ENCODE assay signal across 8 cellular contexts in the genomic region with DNA sequence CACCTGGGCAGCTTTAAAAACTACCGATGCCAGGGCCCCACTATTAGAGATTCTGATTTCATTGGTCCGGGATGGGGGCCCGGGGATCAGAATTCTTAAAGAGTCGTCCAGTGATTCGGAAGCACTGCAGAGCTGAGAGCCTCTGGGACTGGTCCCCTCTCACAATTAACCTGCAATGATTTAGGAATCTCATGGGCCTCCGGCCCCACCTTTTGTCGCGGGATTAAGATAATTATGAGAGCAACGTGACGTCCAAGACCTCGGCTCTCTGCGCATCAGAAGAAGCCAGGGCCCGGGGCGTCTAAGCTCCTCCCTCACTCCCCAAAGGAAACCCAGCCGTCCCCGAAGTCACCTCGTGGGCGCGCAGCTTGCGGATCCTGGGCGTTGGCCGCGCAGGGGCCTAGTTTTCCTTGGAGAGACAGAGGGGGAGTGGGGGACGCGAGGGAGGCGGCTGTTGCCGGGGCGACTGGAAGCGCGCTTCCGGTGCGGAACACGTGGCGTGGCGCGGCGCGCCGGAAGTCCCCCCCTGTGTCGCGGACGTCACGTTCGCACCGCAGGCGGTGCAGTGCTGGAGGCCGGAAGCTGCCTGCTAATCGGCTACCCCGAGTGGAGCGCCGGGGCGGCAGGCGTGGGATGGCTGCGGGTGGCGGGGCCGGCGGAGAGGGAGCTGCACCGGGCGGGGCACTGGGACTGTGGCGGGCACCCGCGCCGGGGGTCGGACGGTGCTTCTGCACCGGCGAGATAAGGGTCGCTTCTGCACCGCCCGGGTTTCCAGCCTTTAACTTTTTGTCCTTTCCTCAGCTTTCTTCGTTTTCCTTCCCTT. TPM values are rescaled to one million over a fixed set of nuclear protein-coding genes. Genes with fewer than 3 reads are reported as not detected.
DNase-seq lines count a peak whose midpoint lies in the region; ATAC-seq and TF ChIP-seq lines count a peak whose summit lies in the region.

A gene with protein sequence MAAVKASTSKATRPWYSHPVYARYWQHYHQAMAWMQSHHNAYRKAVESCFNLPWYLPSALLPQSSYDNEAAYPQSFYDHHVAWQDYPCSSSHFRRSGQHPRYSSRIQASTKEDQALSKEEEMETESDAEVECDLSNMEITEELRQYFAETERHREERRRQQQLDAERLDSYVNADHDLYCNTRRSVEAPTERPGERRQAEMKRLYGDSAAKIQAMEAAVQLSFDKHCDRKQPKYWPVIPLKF (minus strand): TSS at position 468 of the 823 bp plus-strand sequence. CDS start 8,414 bp downstream, outside the sequence.

- DNase-seq in NCI-H128 (lab: John Stamatoyannopoulos, UW; ENCODE audit: unreplicated experiment) (peak; percentile 67), T-cell (peak; percentile 71 to 92 (median 84)), heart right ventricle (peak; percentile 86), posterior vena cava (ENCODE audit: low spot score) (peak; percentile 97), upper lobe of left lung (peak; percentile 88 to 97)

- no peaks in the 10 kb centered on the region for H3K36me3 ChIP-seq in heart right ventricle
- H3K36me3 ChIP-seq in upper lobe of left lung: no peaks in the 10 kb centered on the region

- peak within 1 kb of the TSS; percentile 88 to 96 (median 91) for H3K4me3 Mint-ChIP-seq in T-cell

- peaks cover 0 to 31% (median 15%) of the 10 kb centered on the region in 9 donors for H3K4me1 ChIP-seq in heart right ventricle
- peaks cover 0 to 50% (median 15%) of the 10 kb centered on the region in 4 donors for H3K4me1 ChIP-seq in upper lobe of left lung

- H3K27me3 Mint-ChIP-seq in T-cell: peaks cover 3 to 10% of the 10 kb centered on the region in 2 donors

- H3K27me3 ChIP-seq in heart right ventricle: peaks cover 0 to 51% (median 0%) of the 10 kb centered on the region in 7 donors
- no peaks in the 10 kb centered on the region for H3K27me3 ChIP-seq in upper lobe of left lung

- CTCF ChIA-PET in T-cell (lab: Charles Lee): interaction anchor here (0.5 to 2.7 kb wide), 7 partner anchors 360 to 1215 kb away, joined by 3 to 12 read pairs (median 3); no protein-coding TSS in a partner anchor

- POLR2A ChIA-PET in T-cell (lab: Charles Lee): interaction anchor here (0.6 to 1.1 kb wide), 5 partner anchors 274 to 1053 kb away, joined by 3 to 8 read pairs (median 3); no protein-coding TSS in a partner anchor

- H3K4me1 Mint-ChIP-seq in T-cell: peaks cover 39 to 52% (median 45%) of the 10 kb centered on the region in 3 donors

- H3K36me3 Mint-ChIP-seq in T-cell: no peaks in the 10 kb centered on the region

- no peak within 1 kb of the TSS for H3K27ac ChIP-seq in adipose tissue (ENCODE audit: low read depth, low read length)
- peak within 1 kb of the TSS; percentile 55 to 90 (median 84) for H3K27ac ChIP-seq in heart right ventricle
- peak within 1 kb of the TSS; percentile 85 to 88 (median 86) for H3K27ac ChIP-seq in upper lobe of left lung

- ATAC-seq in HG02642 (IDR thresholded peaks at IDR 0.05; ENCODE audit: poor library complexity, unreplicated experiment): peak; percentile 92
- peak; percentile 94 to 97 (median 96) for ATAC-seq in T-cell (replicated peaks in 1 of 4)
- ATAC-seq in heart right ventricle: peak; percentile 97 to 99 (median 98)
- ATAC-seq in upper lobe of left lung (ENCODE audit: low FRiP score in 2 of 2): peak; percentile 93 to 99

- WGBS in adipose tissue, 3 donors: 1 to 2% (median 1%) methylated on average over 22 to 71 of the region's 71 CpGs
- WGBS in heart right ventricle, 2 donors: 0% methylated on average over 50 to 67 of the region's 71 CpGs
- WGBS in upper lobe of left lung, 2 donors: 0 to 5% methylated on average over 10 to 71 of the region's 71 CpGs

- intact Hi-C loops in heart right ventricle (cut with DNase I) (loop anchor here (2.0 to 10.0 kb wide), 16 partner anchors 125 to 1215 kb away; partner anchors contain the start of gene TCEANC (in 1 of the 10)), posterior vena cava (cut with DNase I) (loop anchor here in 1 of 2 donors (5.0 to 10.0 kb wide), 2 partner anchors 372 to 525 kb away; no protein-coding TSS in a partner anchor)

- H3K27ac Mint-ChIP-seq in T-cell: peak within 1 kb of the TSS; percentile 94 to 99

- no peak for TF ChIP-seq CTCF in heart right ventricle (IDR thresholded peaks at IDR 0.05)
- TF ChIP-seq CTCF in upper lobe of left lung (IDR thresholded peaks at IDR 0.05): no peak

- TF ChIP-seq POLR2A in GM10847 (IDR thresholded peaks at IDR 0.05; ENCODE audit: extremely low read depth, insufficient read length) (peak; percentile 76), upper lobe of left lung (IDR thresholded peaks at IDR 0.05) (peak in 3 of 4 donors; percentile 49 to 86 (median 79))

- H3K9me3 ChIP-seq in heart right ventricle (no peaks in the 10 kb centered on the region), upper lobe of left lung (no peaks in the 10 kb centered on the region)

- H3K4me3 ChIP-seq in heart right ventricle (peak within 1 kb of the TSS; percentile 50 to 85 (median 72)), upper lobe of left lung (peak within 1 kb of the TSS; percentile 54 to 66 (median 61))

- peak in 2 of 4 donors; percentile 43 to 61 for TF ChIP-seq EP300 in upper lobe of left lung (IDR thresholded peaks at IDR 0.05)

- no peaks in the 10 kb centered on the region for H3K9me3 Mint-ChIP-seq in T-cell

RNA-seq across cellular contexts. Expression of the gene that starts here (rescaled TPM):
- total RNA-seq in T-cell (10 to 100 TPM; 11.3 to 16.4 (median 15.0) TPM), heart right ventricle (10 to 100 TPM in 8 of 10 donors, 1 to 10 TPM in 2; 8.2 to 16.7 (median 12.8) TPM), posterior vena cava (10 to 100 TPM; 12.5 to 13.7 TPM), upper lobe of left lung (10 to 100 TPM; 12.5 to 52.4 (median 26.3) TPM)
- polyA plus RNA-seq in adipose tissue (10 to 100 TPM; 13.4 to 14.8 (median 14.2) TPM), heart right ventricle (10 to 100 TPM; 15.2 to 15.5 TPM)
